10 cellular contexts compared by ENCODE assay signal in genomic region chr7:155918720-155919399, GRCh38.
DNase-seq lines count a peak whose midpoint lies in the region; ATAC-seq and TF ChIP-seq lines count a peak whose summit lies in the region.
"Had no signal": no experiment of that assay in that cellular context is flagged by ENCODE, and none has a peak within 500 bp of the region (broad histone marks: within the 10 kb centered on the region; RNA-seq: fewer than 3 reads in every experiment).

No MANE protein-coding gene starts in this region.

- H3K9me3 ChIP-seq in AG04450 (ENCODE audit: control insufficient read depth, insufficient read depth, low read length) = peaks cover 58% of the 10 kb centered on the region
- peaks cover 0 to 4% of the 10 kb centered on the region in 2 donors for H3K9me3 ChIP-seq in lung (ENCODE audit: control insufficient read depth in 2 of 2, insufficient read depth in 1 of 2, low read length in 1 of 2)
- H3K9me3 ChIP-seq: BLaER1 treated with 17β-estradiol and CSF1 and Interleukin-3, amounts not matched to agents 10 nM and 100 nM had no signal

- H3K4me3 ChIP-seq in AG04450 (ENCODE audit: low read depth, low read length) (no peak overlapping the region), lung (no peak overlapping the region)
- H3K4me3 ChIP-seq: BLaER1 treated with 17β-estradiol and CSF1 and Interleukin-3, amounts not matched to agents 10 nM and 100 nM had no signal

- DNase-seq in AG04450 (ENCODE audit: low read depth, low spot score) (peak; percentile 85), M059J (ENCODE audit: low read depth) (peak; percentile 97), dermis blood vessel endothelial cell (peak; percentile 78), lung (ENCODE audit: low spot score) (peak; percentile 41), D341Med (ENCODE audit: low spot score) (no peak)
- DNase-seq in stimulated activated naive CD8-positive, alpha-beta T cell treated with anti-CD3 and anti-CD28 coated beads, Interleukin-15, Interleukin-2, amounts not matched to agents 100 U/mL and 50 U/mL, for 24 hours = no peak
- DNase-seq: activated T-cell treated with anti-CD3 and anti-CD28 coated beads, Interleukin-2, amount 50 U/mL, for 48 hours had no signal

- peak overlapping the region; percentile 77 for H3K27ac ChIP-seq in AG04450 (ENCODE audit: low read depth, low read length)
- no peak overlapping the region for H3K27ac ChIP-seq in lung (ENCODE audit: low read depth in 1 of 2, low read length in 1 of 2)
- H3K27ac ChIP-seq: BLaER1 treated with 17β-estradiol and CSF1 and Interleukin-3, amounts not matched to agents 10 nM and 100 nM had no signal

- POLR2A ChIA-PET in AG04450 (lab: Yijun Ruan, JAX) = no interaction called here

- no peak for ATAC-seq in lung (ENCODE audit: insufficient read depth, low FRiP score)
- no peak for ATAC-seq in GM18502 (IDR thresholded peaks at IDR 0.05; ENCODE audit: poor library complexity, unreplicated experiment)
- no peak for ATAC-seq in HG02973 (IDR thresholded peaks at IDR 0.05; ENCODE audit: unreplicated experiment)
- no peak for ATAC-seq in stimulated activated naive CD8-positive, alpha-beta T cell treated with anti-CD3 and anti-CD28 coated beads, Interleukin-15, Interleukin-2, amounts not matched to agents 100 U/mL and 50 U/mL, for 24 hours

- H3K36me3 ChIP-seq in lung (ENCODE audit: control insufficient read depth in 2 of 2, insufficient read depth in 2 of 2, low read length in 2 of 2) = no peaks in the 10 kb centered on the region
- H3K36me3 ChIP-seq: BLaER1 treated with 17β-estradiol and CSF1 and Interleukin-3, amounts not matched to agents 10 nM and 100 nM had no signal

- H3K4me1 ChIP-seq in lung (ENCODE audit: control insufficient read depth in 2 of 2, insufficient read depth in 2 of 2, low read length in 2 of 2) = peaks cover 0 to 3% of the 10 kb centered on the region in 2 donors
- H3K4me1 ChIP-seq: BLaER1 treated with 17β-estradiol and CSF1 and Interleukin-3, amounts not matched to agents 10 nM and 100 nM had no signal

- CTCF ChIA-PET in AG04450 (lab: Charles Lee) = no interaction called here

- H3K27me3 ChIP-seq in AG04450 (ENCODE audit: control insufficient read depth, insufficient read depth, low read length) = no peaks in the 10 kb centered on the region
- H3K27me3 ChIP-seq in lung (ENCODE audit: control insufficient read depth, insufficient read depth) = no peaks in the 10 kb centered on the region
- H3K27me3 ChIP-seq: BLaER1 treated with 17β-estradiol and CSF1 and Interleukin-3, amounts not matched to agents 10 nM and 100 nM had no signal

- TF ChIP-seq CTCF in AG04450 (IDR thresholded peaks at IDR 0.05; ENCODE audit: low read depth, low read length) = no peak
- no peak for TF ChIP-seq CTCF in lung (IDR thresholded peaks at IDR 0.05; ENCODE audit: control extremely low read depth, extremely low read depth)

- 46 to 66% methylated on average over 13 to 14 of the region's 14 CpGs for WGBS in lung, 2 donors

Comparison
In these comparisons a context has a peak if more than half of its experiments do, and no peak if none do; other contexts are left out.
1. DNase-seq: peak in AG04450 (single experiment), M059J (single experiment), dermis blood vessel endothelial cell (single experiment) and lung (single experiment); none in D341Med (single experiment) and stimulated activated naive CD8-positive, alpha-beta T cell treated with anti-CD3 and anti-CD28 coated beads, Interleukin-15, Interleukin-2, amounts not matched to agents 100 U/mL and 50 U/mL, for 24 hours (single experiment).